21 cellular contexts compared by ENCODE assay signal in genomic region chr22:48250286-48250895, GRCh38.
"Had no signal": no experiment of that assay in that cellular context is flagged by ENCODE, and none has a peak within 500 bp of the region (broad histone marks: within the 10 kb centered on the region; RNA-seq: fewer than 3 reads in every experiment).

No MANE protein-coding gene starts in this region.

- ATAC-seq: activated CD8-positive, alpha-beta memory T cell treated with anti-CD3 and anti-CD28 coated beads, Interleukin-2, amount 10 ng/mL, durations not matched to agents 7 days and 5 days; PC-3; T-helper 17 cell had no signal

- DNase-seq: activated B cell treated with CpG ODN at 0.5 μM for 24 hours; activated CD4-positive, alpha-beta T cell treated with anti-CD3 and anti-CD28 coated beads for 1 hour; activated CD4-positive, alpha-beta T cell treated with anti-CD3 and anti-CD28 coated beads, Interleukin-2, amount 10 ng/mL, durations not matched to agents 24 days and 14 days; activated CD4-positive, alpha-beta T cell treated with anti-CD3 and anti-CD28 coated beads, Interleukin-2, amount 50 U/mL, for 48 hours; activated CD8-positive, alpha-beta memory T cell treated with anti-CD3 and anti-CD28 coated beads, Interleukin-2, amount 10 ng/mL, durations not matched to agents 7 days and 5 days; activated gamma-delta T cell; activated naive CD4-positive, alpha-beta T cell treated with anti-CD3 and anti-CD28 coated beads for 36 hours; activated T-cell treated with anti-CD3 and anti-CD28 coated beads, Interleukin-2, amount 50 U/mL, for 24 hours; amygdala; cerebellar nuclear complex; MM.1S; NCI-H1105; NCI-H1436; NCI-H1694 treated with DMSO at 0.1 percent for 48 hours; NCI-H2029 treated with DMSO at 0.1 percent for 48 hours; NCI-H446; NCI-H524; PC-3; SHP77; T-helper 17 cell; T-helper 9 cell had no signal
